In genomic region chr17:45247429-45248131, GRCh38 we compare ENCODE assay signal across 8 cellular contexts. TPM values are rescaled to one million over a fixed set of nuclear protein-coding genes. Genes with fewer than 3 reads are reported as not detected.
DNase-seq lines count a peak whose midpoint lies in the region; ATAC-seq and TF ChIP-seq lines count a peak whose summit lies in the region.

No MANE protein-coding gene starts in this region.

- H3K27me3 ChIP-seq in skeletal muscle satellite cell (ENCODE audit: control insufficient read depth, insufficient read depth, low read length), result no peaks in the 10 kb centered on the region
- H3K27me3 ChIP-seq in MG63, result no peaks in the 10 kb centered on the region

- H3K9ac ChIP-seq in skeletal muscle satellite cell (ENCODE audit: low read depth, low read length), result peak overlapping the region; percentile 59

- ATAC-seq in HG02759 (IDR thresholded peaks at IDR 0.05; ENCODE audit: unreplicated experiment), result peak; percentile 88

- H3K9me3 Mint-ChIP-seq in T-helper 1 cell treated with Interleukin-12 subunit alpha and Interleukin-12 subunit beta and Interleukin-4 antibody, amounts not matched to agents 30 μg/mL and 1 μg/mL, for 36 hours, result no peaks in the 10 kb centered on the region

- peaks cover 3% of the 10 kb centered on the region for H3K36me3 ChIP-seq in skeletal muscle satellite cell (ENCODE audit: insufficient read depth, low read length)
- no peaks in the 10 kb centered on the region for H3K36me3 ChIP-seq in MG63

- peaks cover 43% of the 10 kb centered on the region for H3K4me1 Mint-ChIP-seq in T-helper 1 cell treated with Interleukin-12 subunit alpha and Interleukin-12 subunit beta and Interleukin-4 antibody, amounts not matched to agents 30 μg/mL and 1 μg/mL, for 36 hours (ENCODE audit: low read depth)

- H3K4me1 ChIP-seq in skeletal muscle satellite cell (ENCODE audit: control insufficient read depth, insufficient read depth, low read length), result peaks cover 15% of the 10 kb centered on the region

- no peaks in the 10 kb centered on the region for H3K27me3 Mint-ChIP-seq in T-helper 1 cell treated with Interleukin-12 subunit alpha and Interleukin-12 subunit beta and Interleukin-4 antibody, amounts not matched to agents 30 μg/mL and 1 μg/mL, for 36 hours (ENCODE audit: low read depth)

- DNase-seq in NCI-H1694 (lab: John Stamatoyannopoulos, UW) (peak; percentile 76), anterior cingulate cortex (lab: John Stamatoyannopoulos, UW) (peak in 43 of 58 donors; percentile 16 to 84 (median 53)), hypothalamus (lab: John Stamatoyannopoulos, UW) (peak in 29 of 51 donors; percentile 7 to 75 (median 48)), MG63 (no peak)

- H3K4me3 ChIP-seq in GM12875 (ENCODE audit: low read depth, low read length) (peak overlapping the region; percentile 92), skeletal muscle satellite cell (ENCODE audit: low read length) (peak overlapping the region; percentile 67), MG63 (no peak overlapping the region)

- peak overlapping the region; percentile 85 for H3K4me2 ChIP-seq in skeletal muscle satellite cell (ENCODE audit: low read length)

- peak overlapping the region; percentile 88 for H3K4me3 Mint-ChIP-seq in T-helper 1 cell treated with Interleukin-12 subunit alpha and Interleukin-12 subunit beta and Interleukin-4 antibody, amounts not matched to agents 30 μg/mL and 1 μg/mL, for 36 hours

- H3K27ac Mint-ChIP-seq in T-helper 1 cell treated with Interleukin-12 subunit alpha and Interleukin-12 subunit beta and Interleukin-4 antibody, amounts not matched to agents 30 μg/mL and 1 μg/mL, for 36 hours, result peak overlapping the region; percentile 92

- H3K36me3 Mint-ChIP-seq in T-helper 1 cell treated with Interleukin-12 subunit alpha and Interleukin-12 subunit beta and Interleukin-4 antibody, amounts not matched to agents 30 μg/mL and 1 μg/mL, for 36 hours (ENCODE audit: low read depth), result peaks cover 35% of the 10 kb centered on the region

- H3K9me3 ChIP-seq in skeletal muscle satellite cell (replicated peaks; ENCODE audit: low read length) (no peaks in the 10 kb centered on the region), MG63 (peaks cover 7% of the 10 kb centered on the region; the same call in 1 of the 2 replicates)

- no peak for TF ChIP-seq CTCF in GM12875 (IDR thresholded peaks at IDR 0.05; ENCODE audit: borderline replicate concordance, insufficient read depth, low read depth, low read length)

RNA-seq across cellular contexts. Expression of gene SPATA32, which starts 14.3 kb away (rescaled TPM):
- not detected in 2 replicates for total RNA-seq in skeletal muscle satellite cell (2012; rRNA removed)
- total RNA-seq in MG63 (2014; rRNA removed; shearing (Covaris generic); ENCODE audit: low replicate concordance), result not detected in 2 replicates

RNA-seq across cellular contexts. Expression of gene FMNL1, which starts 25.9 kb away (rescaled TPM):
- 3.3 and 6.3 TPM in 2 replicates for total RNA-seq in skeletal muscle satellite cell (2012; rRNA removed)
- total RNA-seq in MG63 (2014; rRNA removed; shearing (Covaris generic); ENCODE audit: low replicate concordance), result 4.3 and 9.0 TPM in 2 replicates
